10 cellular contexts compared by ENCODE assay signal in genomic region chr20:25090492-25091429, GRCh38. TPM values are rescaled to one million over a fixed set of nuclear protein-coding genes. Genes with fewer than 3 reads are reported as not detected.
DNase-seq lines count a peak whose midpoint lies in the region; ATAC-seq, FAIRE-seq and TF ChIP-seq lines count a peak whose summit lies in the region.
"Had no signal": no experiment of that assay in that cellular context is flagged by ENCODE, and none has a peak within 500 bp of the region (broad histone marks: within the 10 kb centered on the region; RNA-seq: fewer than 3 reads in every experiment).

No MANE protein-coding gene starts in this region.

- no peak overlapping the region for H3K27ac Mint-ChIP-seq in nephron progenitor cell
- H3K27ac Mint-ChIP-seq: brain, nephron had no signal

- 15% methylated on average over 14 of the region's 14 CpGs for WGBS in HepG2 (ENCODE audit: low lambda C conversion rate)

- POLR2A ChIA-PET in HepG2 (lab: Yijun Ruan, JAX) = no interaction called here

- peak; percentile 35 to 40 for DNase-seq in activated CD4-positive, alpha-beta T cell treated with anti-CD3 and anti-CD28 coated beads for 24 hours (ENCODE audit: low read depth in 2 of 2)
- no peak for DNase-seq in HepG2 (ENCODE audit: low spot score)
- no peak for DNase-seq in RKO (ENCODE audit: low spot score)
- no peak for DNase-seq in omental fat pad (ENCODE audit: low spot score)
- no peak for DNase-seq in nephron progenitor cell
- no peak for DNase-seq in right atrium auricular region (ENCODE audit: low spot score)

- H3K4me3 ChIP-seq in HepG2 (replicated peaks in 1 of 3; ENCODE audit: insufficient read depth in 1 of 3, low read depth in 2 of 3, low read length in 3 of 3) (no peak overlapping the region), right atrium auricular region (no peak overlapping the region)

- BruUV-seq in HepG2 (replicated peaks; lab: Mats Ljungman, UMichigan) = no TSS peak

- no peak for FAIRE-seq in HepG2 (lab: Jason Lieb, UNC)

- H3K27ac ChIP-seq in KOPT-K1 (ENCODE audit: low read depth, low read length, poor library complexity, severe bottlenecking) (peak overlapping the region; percentile 97), HepG2 (ENCODE audit: extremely low read length, insufficient read depth, low read length) (no peak overlapping the region), right atrium auricular region (no peak overlapping the region)

- no peak for TF ChIP-seq RAD21 in HepG2 (CRISPR knock-in tag; IDR thresholded peaks at IDR 0.05)

- CTCF ChIA-PET in HepG2 (lab: Yijun Ruan, JAX; ENCODE audit: low intra/inter-chr PET ratio, low total read pairs) = no interaction called here

- H3K27me3 ChIP-seq in HepG2 (ENCODE audit: control insufficient read depth in 1 of 2, insufficient read depth in 2 of 2, low read length in 2 of 2) (peaks cover 5 to 48% of the 10 kb centered on the region in 2 experiments; a peak in 3 of 5 replicates), right atrium auricular region (peaks cover 0 to 1% of the 10 kb centered on the region in 2 donors)

- TF ChIP-seq CTCF in HepG2 (CRISPR knock-in tag; IDR thresholded peaks at IDR 0.05) = no peak
- no peak for TF ChIP-seq CTCF in omental fat pad (IDR thresholded peaks at IDR 0.05)
- no peak for TF ChIP-seq CTCF in nephron progenitor cell (IDR thresholded peaks at IDR 0.05)
- TF ChIP-seq CTCF in right atrium auricular region (IDR thresholded peaks at IDR 0.05) = no peak

- no peak overlapping the region for H2AFZ ChIP-seq in HepG2 (ENCODE audit: low read length)

- no peak overlapping the region for H3K4me3 Mint-ChIP-seq in nephron progenitor cell
- H3K4me3 Mint-ChIP-seq: brain, nephron had no signal

- TF ChIP-seq POLR2A in HepG2 (IDR thresholded peaks at IDR 0.05; ENCODE audit: insufficient read depth in 1 of 2, low read depth in 2 of 2, low read length in 2 of 2) = no peak

- intact Hi-C loops in HepG2 (cut with micrococcal nuclease; ENCODE audit: unreplicated experiment) = no loop called here

- H3K4me1 ChIP-seq in HepG2 (ENCODE audit: insufficient read depth, low read length) = no peaks in the 10 kb centered on the region
- H3K4me1 ChIP-seq in right atrium auricular region = no peaks in the 10 kb centered on the region

- H3K4me2 ChIP-seq in HepG2 (ENCODE audit: low read depth, low read length) = no peak overlapping the region

- H3K9me3 Mint-ChIP-seq in nephron progenitor cell = peaks cover 4% of the 10 kb centered on the region
- H3K9me3 Mint-ChIP-seq: nephron had no signal

- no peaks in the 10 kb centered on the region for H4K20me1 ChIP-seq in HepG2 (ENCODE audit: insufficient read depth, low read length)

- H3K9me3 ChIP-seq in KOPT-K1 (ENCODE audit: insufficient read depth, low read length, poor library complexity, severe bottlenecking) (no peaks in the 10 kb centered on the region), HepG2 (ENCODE audit: low read length) (no peaks in the 10 kb centered on the region), right atrium auricular region (no peaks in the 10 kb centered on the region)

- ATAC-seq in GM19025 (IDR thresholded peaks at IDR 0.05; ENCODE audit: low read depth, unreplicated experiment) (peak; percentile 87), HepG2 (peak; percentile 32), omental fat pad (ENCODE audit: low FRiP score) (no peak)

- H3K27me3 Mint-ChIP-seq in nephron progenitor cell (ENCODE audit: low read depth, poor library complexity) = peaks cover 79% of the 10 kb centered on the region

- TF ChIP-seq EP300 in HepG2 (IDR thresholded peaks at IDR 0.05; ENCODE audit: low read depth in 2 of 2, low read length in 2 of 2) (no peak), HepG2 (CRISPR knock-in tag; IDR thresholded peaks at IDR 0.05; ENCODE audit: borderline replicate concordance) (no peak)

- in situ Hi-C loops in HepG2 (cut with HindIII; ENCODE audit: extremely low pct_ligation_motif_present, low pct_unique_long_range_greater_than_20kb) = no loop called here

- no peak overlapping the region for H3K9ac ChIP-seq in HepG2 (ENCODE audit: insufficient read depth, low read depth, low read length)

- no peaks in the 10 kb centered on the region for H3K36me3 ChIP-seq in KOPT-K1 (ENCODE audit: insufficient read depth, low read length)
- no peaks in the 10 kb centered on the region for H3K36me3 ChIP-seq in HepG2 (replicated peaks in 1 of 2; ENCODE audit: control insufficient read depth in 1 of 2, insufficient read depth in 2 of 2, low read length in 2 of 2)
- H3K36me3 ChIP-seq in right atrium auricular region = no peaks in the 10 kb centered on the region

- H3K4me1 Mint-ChIP-seq in nephron progenitor cell = no peaks in the 10 kb centered on the region
- H3K4me1 Mint-ChIP-seq: brain, nephron had no signal

- no peaks in the 10 kb centered on the region for H3K36me3 Mint-ChIP-seq in nephron progenitor cell (ENCODE audit: low read depth)
- H3K36me3 Mint-ChIP-seq: brain had no signal

- no peaks in the 10 kb centered on the region for H3K79me2 ChIP-seq in HepG2 (ENCODE audit: insufficient read depth, low read length)

TF ChIP-seq in HepG2, 621 proteins besides CTCF, POLR2A, EP300 and RAD21 (continues in another document):
- TF ChIP-seq POLR2G (IDR thresholded peaks at IDR 0.05; ENCODE audit: low read depth, low read length) = no peak
- TF ChIP-seq ZC3H13 (CRISPR knock-in tag; IDR thresholded peaks at IDR 0.05) = no peak
- TF ChIP-seq HIC2 (CRISPR knock-in tag; IDR thresholded peaks at IDR 0.05; ENCODE audit: low read depth) = no peak
- TF ChIP-seq ZNF780A (CRISPR knock-in tag; IDR thresholded peaks at IDR 0.05) = no peak

RNA-seq across cellular contexts. Expression of gene VSX1, which starts 8.8 kb away (rescaled TPM):
- total RNA-seq in HepG2 (2016; rRNA removed; fragmentation: Illumina TruSeq; extraction: Trizol) = not detected in 2 replicates
- total RNA-seq in HepG2 (2016; cell fraction: cytosol; rRNA removed; fragmentation: Illumina TruSeq; extraction: Trizol; ENCODE audit: low read depth) = not detected in 2 replicates
- total RNA-seq in HepG2 (2016; cell fraction: insoluble cytoplasmic fraction; rRNA removed; fragmentation: Illumina TruSeq; extraction: Trizol) = not detected in 2 replicates
- not detected in 2 replicates for total RNA-seq in HepG2 (2016; cell fraction: membrane; rRNA removed; fragmentation: Illumina TruSeq; extraction: Trizol)
- not detected in 2 replicates for total RNA-seq in HepG2 (2016; cell fraction: nucleus; rRNA removed; fragmentation: Illumina TruSeq; extraction: Trizol)
- 0.04 and 0.05 TPM in 2 replicates for polyA plus RNA-seq in HepG2 (2011; rRNA removed)
- not detected in 2 replicates for polyA plus RNA-seq in HepG2 (2011; cell fraction: cytosol; rRNA removed)
- 0.06 and 0.14 TPM in 2 replicates for polyA plus RNA-seq in HepG2 (2011; cell fraction: nucleus; rRNA removed)
- not detected in 2 replicates for polyA plus RNA-seq in HepG2 (2012)
- not detected in 2 replicates for polyA plus RNA-seq in HepG2 (2016; cell fraction: cytosol; fragmentation: Illumina TruSeq; extraction: Trizol; ENCODE audit: low read depth)
- polyA plus RNA-seq in HepG2 (2016; cell fraction: insoluble cytoplasmic fraction; fragmentation: Illumina TruSeq; extraction: Trizol; ENCODE audit: low read depth) = not detected in 2 replicates
- not detected in 2 replicates for polyA plus RNA-seq in HepG2 (2016; cell fraction: membrane; fragmentation: Illumina TruSeq; extraction: Trizol; ENCODE audit: low read depth)
- not detected in 2 replicates for polyA plus RNA-seq in HepG2 (2016; cell fraction: nucleus; fragmentation: Illumina TruSeq; extraction: Trizol; ENCODE audit: insufficient read depth, low read depth)
- not detected in 2 replicates for polyA minus RNA-seq in HepG2 (2011; rRNA and poly(A)+ RNA removed; ENCODE audit: low replicate concordance)
- not detected in 2 replicates for polyA minus RNA-seq in HepG2 (2011; cell fraction: cytosol; rRNA and poly(A)+ RNA removed)
- 0.75 TPM in 1 of 2 replicates, not detected in the other for polyA minus RNA-seq in HepG2 (2011; cell fraction: nucleus; rRNA and poly(A)+ RNA removed)
- not detected for total RNA-seq in omental fat pad
- total RNA-seq in right atrium auricular region = not detected

RNA-seq across cellular contexts. Expression of gene ACSS1, which starts 32.8 kb away (rescaled TPM):
- total RNA-seq in HepG2 (2016; rRNA removed; fragmentation: Illumina TruSeq; extraction: Trizol) (38.2 and 41.6 TPM in 2 replicates), omental fat pad (10 to 100 TPM; 15.9 to 45.4 (median 19.0) TPM), right atrium auricular region (10 to 100 TPM; 25.6 to 26.4 TPM)
- 8.4 and 9.3 TPM in 2 replicates for total RNA-seq in HepG2 (2016; cell fraction: cytosol; rRNA removed; fragmentation: Illumina TruSeq; extraction: Trizol; ENCODE audit: low read depth)
- 34.8 and 43.4 TPM in 2 replicates for total RNA-seq in HepG2 (2016; cell fraction: insoluble cytoplasmic fraction; rRNA removed; fragmentation: Illumina TruSeq; extraction: Trizol)
- total RNA-seq in HepG2 (2016; cell fraction: membrane; rRNA removed; fragmentation: Illumina TruSeq; extraction: Trizol) = 13.0 and 13.5 TPM in 2 replicates
- 42.3 and 48.2 TPM in 2 replicates for total RNA-seq in HepG2 (2016; cell fraction: nucleus; rRNA removed; fragmentation: Illumina TruSeq; extraction: Trizol)
- polyA plus RNA-seq in HepG2 (2011; rRNA removed) = 15.2 and 23.3 TPM in 2 replicates
- polyA plus RNA-seq in HepG2 (2011; cell fraction: cytosol; rRNA removed) = 16.5 and 17.1 TPM in 2 replicates
- polyA plus RNA-seq in HepG2 (2011; cell fraction: nucleus; rRNA removed) = 43.9 and 56.8 TPM in 2 replicates
- polyA plus RNA-seq in HepG2 (2012) = 4.3 and 9.3 TPM in 2 replicates
- 3.2 and 3.4 TPM in 2 replicates for polyA plus RNA-seq in HepG2 (2016; cell fraction: cytosol; fragmentation: Illumina TruSeq; extraction: Trizol; ENCODE audit: low read depth)
- 47.8 and 50.2 TPM in 2 replicates for polyA plus RNA-seq in HepG2 (2016; cell fraction: insoluble cytoplasmic fraction; fragmentation: Illumina TruSeq; extraction: Trizol; ENCODE audit: low read depth)
- polyA plus RNA-seq in HepG2 (2016; cell fraction: membrane; fragmentation: Illumina TruSeq; extraction: Trizol; ENCODE audit: low read depth) = 9.9 TPM in 2 replicates
- 98.7 and 99.6 TPM in 2 replicates for polyA plus RNA-seq in HepG2 (2016; cell fraction: nucleus; fragmentation: Illumina TruSeq; extraction: Trizol; ENCODE audit: insufficient read depth, low read depth)
- polyA minus RNA-seq in HepG2 (2011; rRNA and poly(A)+ RNA removed; ENCODE audit: low replicate concordance) = 0.07 and 45.1 TPM in 2 replicates
- 11.7 and 16.0 TPM in 2 replicates for polyA minus RNA-seq in HepG2 (2011; cell fraction: cytosol; rRNA and poly(A)+ RNA removed)
- polyA minus RNA-seq in HepG2 (2011; cell fraction: nucleus; rRNA and poly(A)+ RNA removed) = 13.9 and 19.8 TPM in 2 replicates

Comparison
In these comparisons a context has a peak if more than half of its experiments do, and no peak if none do; other contexts are left out.
1. DNase-seq: peak in activated CD4-positive, alpha-beta T cell treated with anti-CD3 and anti-CD28 coated beads for 24 hours (2 of 2); none in HepG2 (single experiment), RKO (single experiment), omental fat pad (single experiment), nephron progenitor cell (single experiment) and right atrium auricular region (single experiment).